In the genomic region with DNA sequence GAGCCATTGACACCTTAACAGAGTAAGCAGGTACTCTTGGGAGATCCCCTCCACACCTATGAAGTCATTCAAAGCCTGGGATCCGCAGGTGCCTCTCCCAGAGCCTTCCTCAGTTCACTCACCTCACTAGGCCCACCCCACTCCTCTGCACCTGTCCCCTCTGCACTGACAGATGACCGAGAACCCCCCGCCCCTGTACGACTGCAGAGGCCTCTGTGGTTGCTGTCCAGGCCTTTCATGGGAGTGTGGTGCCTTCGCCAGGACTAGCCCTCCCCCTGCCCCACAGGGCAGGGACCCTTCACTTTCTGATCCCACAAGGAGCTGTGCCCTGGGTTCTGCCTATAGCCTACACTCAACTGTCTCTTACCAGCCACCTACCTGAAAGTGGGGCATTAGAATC, we compare ENCODE assay signal across 21 cellular contexts.
A peak's percentile ranks its signal among the peaks of the same experiment; 100 is the strongest.
DNase-seq lines count a peak whose midpoint lies in the region; ATAC-seq and TF ChIP-seq lines count a peak whose summit lies in the region.
"Had no signal": no experiment of that assay in that cellular context is flagged by ENCODE, and none has a peak within 500 bp of the region (broad histone marks: within the 10 kb centered on the region; RNA-seq: fewer than 3 reads in every experiment).

No MANE protein-coding gene starts in this region.

- H3K9me3 ChIP-seq in ovary = no peaks in the 10 kb centered on the region
- H3K9me3 ChIP-seq: BLaER1, Caco-2, HAP-1 had no signal

- peak; percentile 29 for DNase-seq in activated CD8-positive, alpha-beta memory T cell treated with anti-CD3 and anti-CD28 coated beads, Interleukin-2, amount 50 U/mL, for 48 hours
- no peak for DNase-seq in activated CD8-positive, alpha-beta memory T cell treated with anti-CD3 and anti-CD28 coated beads, Interleukin-2, amount 50 U/mL, for 4 hours
- DNase-seq in ovary (peak in 3 of 5 donors; percentile 7 to 25 (median 11)), activated gamma-delta T cell treated with Interleukin-2 at 50 U/mL for 16 hours (no peak)
- DNase-seq in stimulated activated effector memory CD8-positive, alpha-beta T cell treated with anti-CD3 and anti-CD28 coated beads, Interleukin-12 subunit alpha, Interleukin-12 subunit beta, amount 100 ng/mL, for 72 hours (ENCODE audit: low spot score in 2 of 2) = no peak
- DNase-seq: Caco-2; CD4-positive, CD25-positive, alpha-beta regulatory T cell; CD8-positive, alpha-beta T cell; DMS153; DND-41; GDM1; GOT3; HFFc6 had no signal

- peaks cover 17% of the 10 kb centered on the region for H3K4me1 ChIP-seq in ovary (ENCODE audit: insufficient read depth)
- H3K4me1 ChIP-seq: Caco-2, HAP-1 had no signal

- no peaks in the 10 kb centered on the region for H3K36me3 ChIP-seq in ovary
- H3K36me3 ChIP-seq: BLaER1, HAP-1 had no signal

- H3K4me3 ChIP-seq in ovary = no peak overlapping the region
- H3K4me3 ChIP-seq: BLaER1, GM12878, HAP-1 had no signal

- TF ChIP-seq EP300 in ovary (IDR thresholded peaks at IDR 0.05) = no peak

- ATAC-seq in stimulated activated effector memory CD8-positive, alpha-beta T cell treated with anti-CD3 and anti-CD28 coated beads, Interleukin-12 subunit alpha, Interleukin-12 subunit beta, amount 100 ng/mL, for 72 hours = peak; percentile 11
- ATAC-seq in GM21390 (IDR thresholded peaks at IDR 0.05; ENCODE audit: unreplicated experiment) (no peak), GM21515 (IDR thresholded peaks at IDR 0.05; ENCODE audit: unreplicated experiment) (no peak)
- ATAC-seq: CD8-positive, alpha-beta T cell; GM12878 had no signal

- H3K27ac Mint-ChIP-seq in stimulated activated effector memory CD8-positive, alpha-beta T cell treated with anti-CD3 and anti-CD28 coated beads, Interleukin-12 subunit alpha, Interleukin-12 subunit beta, amount 100 ng/mL, for 72 hours = no peak overlapping the region
- H3K27ac Mint-ChIP-seq: B cell; CD4-positive, CD25-positive, alpha-beta regulatory T cell; CD8-positive, alpha-beta T cell; HFFc6 had no signal

- no peak for TF ChIP-seq CTCF in ovary (IDR thresholded peaks at IDR 0.05)

- H3K4me3 Mint-ChIP-seq in stimulated activated effector memory CD8-positive, alpha-beta T cell treated with anti-CD3 and anti-CD28 coated beads, Interleukin-12 subunit alpha, Interleukin-12 subunit beta, amount 100 ng/mL, for 72 hours = no peak overlapping the region
- H3K4me3 Mint-ChIP-seq: B cell; CD4-positive, CD25-positive, alpha-beta regulatory T cell; CD8-positive, alpha-beta T cell; HFFc6 had no signal

- 95 to 99% (median 97%) methylated on average over 5 of the region's 5 CpGs for WGBS in ovary, 3 donors

- no peak for TF ChIP-seq POLR2A in ovary (IDR thresholded peaks at IDR 0.05)

- H3K9me3 Mint-ChIP-seq in stimulated activated effector memory CD8-positive, alpha-beta T cell treated with anti-CD3 and anti-CD28 coated beads, Interleukin-12 subunit alpha, Interleukin-12 subunit beta, amount 100 ng/mL, for 72 hours = no peaks in the 10 kb centered on the region
- H3K9me3 Mint-ChIP-seq: CD8-positive, alpha-beta T cell; HFFc6 had no signal

- H3K36me3 Mint-ChIP-seq in stimulated activated effector memory CD8-positive, alpha-beta T cell treated with anti-CD3 and anti-CD28 coated beads, Interleukin-12 subunit alpha, Interleukin-12 subunit beta, amount 100 ng/mL, for 72 hours = no peaks in the 10 kb centered on the region
- H3K36me3 Mint-ChIP-seq: CD4-positive, CD25-positive, alpha-beta regulatory T cell; CD8-positive, alpha-beta T cell had no signal

- no peaks in the 10 kb centered on the region for H3K27me3 ChIP-seq in ovary
- H3K27me3 ChIP-seq: BLaER1 had no signal

- intact Hi-C loops in ovary (cut with DNase I) = no loop called here

- H3K4me1 Mint-ChIP-seq in stimulated activated effector memory CD8-positive, alpha-beta T cell treated with anti-CD3 and anti-CD28 coated beads, Interleukin-12 subunit alpha, Interleukin-12 subunit beta, amount 100 ng/mL, for 72 hours = peaks cover 6% of the 10 kb centered on the region
- H3K4me1 Mint-ChIP-seq: B cell had no signal

- no peak overlapping the region for H3K27ac ChIP-seq in ovary
- H3K27ac ChIP-seq: 22Rv1, BLaER1, C4-2B had no signal

Comparison
In these comparisons a context has a peak if more than half of its experiments do, and no peak if none do; other contexts are left out.
1. DNase-seq: peak in activated CD8-positive, alpha-beta memory T cell treated with anti-CD3 and anti-CD28 coated beads, Interleukin-2, amount 50 U/mL, for 48 hours (single experiment) and ovary (3 of 5); none in activated CD8-positive, alpha-beta memory T cell treated with anti-CD3 and anti-CD28 coated beads, Interleukin-2, amount 50 U/mL, for 4 hours (single experiment), stimulated activated effector memory CD8-positive, alpha-beta T cell treated with anti-CD3 and anti-CD28 coated beads, Interleukin-12 subunit alpha, Interleukin-12 subunit beta, amount 100 ng/mL, for 72 hours (0 of 2) and activated gamma-delta T cell treated with Interleukin-2 at 50 U/mL for 16 hours (single experiment).